Comparison of ENCODE assay signal across 7 cellular contexts in genomic region chr17:82244413-82245140, GRCh38. TPM values are rescaled to one million over a fixed set of nuclear protein-coding genes. Genes with fewer than 3 reads are reported as not detected.
DNase-seq lines count a peak whose midpoint lies in the region; ATAC-seq, FAIRE-seq and TF ChIP-seq lines count a peak whose summit lies in the region.

No MANE protein-coding gene starts in this region.

- no peak overlapping the region for H2AFZ ChIP-seq in Loucy (ENCODE audit: low read length)

- no peak overlapping the region for H3K9ac ChIP-seq in Loucy (ENCODE audit: low read depth, low read length, poor library complexity, severe bottlenecking)

- H3K4me2 ChIP-seq in Loucy (ENCODE audit: low read depth, low read length, poor library complexity, severe bottlenecking) = no peak overlapping the region

- CTCF ChIA-PET in naive thymus-derived CD4-positive, alpha-beta T cell (lab: Charles Lee) = interaction anchor here (0.6 kb wide), 2 partner anchors 51 to 212 kb away, joined by 3 to 4 read pairs; no protein-coding TSS in a partner anchor

- H3K9me3 Mint-ChIP-seq in naive thymus-derived CD4-positive, alpha-beta T cell = peaks cover 0 to 4% (median 0%) of the 10 kb centered on the region in 11 donors

- DNase-seq in ELF-1 (ENCODE audit: low read depth, low spot score) (peak; percentile 40), brain microvascular endothelial cell (no peak), HTR-8/SVneo (ENCODE audit: insufficient read length, low spot score) (no peak)
- peak in 2 of 9 donors; percentile 21 to 38 for DNase-seq in naive thymus-derived CD4-positive, alpha-beta T cell

- POLR2A ChIA-PET in naive thymus-derived CD4-positive, alpha-beta T cell (lab: Charles Lee) = interaction anchor here (1.9 kb wide), 1 partner anchor 11 kb away, joined by 5 read pairs; no protein-coding TSS in a partner anchor

- peaks cover 7% of the 10 kb centered on the region for H3K4me1 ChIP-seq in Loucy (ENCODE audit: insufficient read depth, low read length, poor library complexity, severe bottlenecking)
- peaks cover 3 to 25% of the 10 kb centered on the region in 2 donors for H3K4me1 ChIP-seq in naive thymus-derived CD4-positive, alpha-beta T cell (ENCODE audit: control insufficient read depth in 2 of 2, insufficient read depth in 2 of 2, low read length in 2 of 2)

- H4K20me1 ChIP-seq in Loucy (ENCODE audit: insufficient read depth, low read length, poor library complexity, severe bottlenecking) = peaks cover 94% of the 10 kb centered on the region

- H3K36me3 ChIP-seq in Loucy (ENCODE audit: insufficient read depth, low read length) (peaks cover 74% of the 10 kb centered on the region; the same call in 1 of the 2 replicates), brain microvascular endothelial cell (replicated peaks) (peaks cover 80% of the 10 kb centered on the region)
- peaks cover 34 to 76% (median 43%) of the 10 kb centered on the region in 3 experiments for H3K36me3 ChIP-seq in naive thymus-derived CD4-positive, alpha-beta T cell (ENCODE audit: control insufficient read depth in 2 of 3, insufficient read depth in 3 of 3, low read length in 3 of 3)

- no peaks in the 10 kb centered on the region for H3K27me3 Mint-ChIP-seq in naive thymus-derived CD4-positive, alpha-beta T cell

- peaks cover 14 to 30% (median 18%) of the 10 kb centered on the region in 5 donors for H3K36me3 Mint-ChIP-seq in naive thymus-derived CD4-positive, alpha-beta T cell

- no peaks in the 10 kb centered on the region for H3K9me2 ChIP-seq in Loucy (replicated peaks; ENCODE audit: low read depth, low read length)

- in situ Hi-C loops in brain microvascular endothelial cell (cut with HindIII; ENCODE audit: low pct_ligation_motif_present, low sequenced_read_pairs) = no loop called here

- H3K27me3 ChIP-seq in Loucy (ENCODE audit: insufficient read depth, low read length, poor library complexity, severe bottlenecking) = no peaks in the 10 kb centered on the region
- no peaks in the 10 kb centered on the region for H3K27me3 ChIP-seq in brain microvascular endothelial cell (replicated peaks)
- no peaks in the 10 kb centered on the region for H3K27me3 ChIP-seq in naive thymus-derived CD4-positive, alpha-beta T cell (ENCODE audit: control insufficient read depth in 2 of 2, insufficient read depth in 2 of 2, low read length in 2 of 2)

- H3K4me3 ChIP-seq in Loucy (ENCODE audit: low read length, poor library complexity, severe bottlenecking) = no peak overlapping the region
- no peak overlapping the region for H3K4me3 ChIP-seq in brain microvascular endothelial cell (ENCODE audit: low read depth, low read length)
- no peak overlapping the region for H3K4me3 ChIP-seq in naive thymus-derived CD4-positive, alpha-beta T cell (ENCODE audit: low read length)

- no peaks in the 10 kb centered on the region for H3F3A ChIP-seq in Loucy (ENCODE audit: low read depth)

- H3K79me2 ChIP-seq in Loucy (ENCODE audit: insufficient read depth, low read length) = peaks cover 58% of the 10 kb centered on the region; the same call in 1 of the 2 replicates

- intact Hi-C loops in naive thymus-derived CD4-positive, alpha-beta T cell (cut with micrococcal nuclease) = loop anchor here in 1 of 2 donors (2.0 kb wide), 1 partner anchor 76 kb away; no protein-coding TSS in a partner anchor

- H3K27ac ChIP-seq in brain microvascular endothelial cell = no peak overlapping the region
- no peak overlapping the region for H3K27ac ChIP-seq in naive thymus-derived CD4-positive, alpha-beta T cell (ENCODE audit: low read depth, low read length)

- no peak for ATAC-seq in naive thymus-derived CD4-positive, alpha-beta T cell
- ATAC-seq in GM18870 (IDR thresholded peaks at IDR 0.05; ENCODE audit: unreplicated experiment) (no peak), HG03097 (IDR thresholded peaks at IDR 0.05; ENCODE audit: low FRiP score, unreplicated experiment) (no peak)

- H3K4me1 Mint-ChIP-seq in naive thymus-derived CD4-positive, alpha-beta T cell = peaks cover 14 to 60% (median 36%) of the 10 kb centered on the region in 7 donors

- no peak for FAIRE-seq in HTR-8/SVneo (lab: Jason Lieb, UNC)

- no peaks in the 10 kb centered on the region for H3K9me3 ChIP-seq in Loucy (ENCODE audit: insufficient read depth, low read depth, low read length)
- no peaks in the 10 kb centered on the region for H3K9me3 ChIP-seq in naive thymus-derived CD4-positive, alpha-beta T cell (ENCODE audit: control insufficient read depth in 2 of 3, low read length in 3 of 3)

- no peak overlapping the region for H3K4me3 Mint-ChIP-seq in naive thymus-derived CD4-positive, alpha-beta T cell

- peak; percentile 65 for TF ChIP-seq CTCF in Loucy (conservative IDR thresholded peaks at IDR 0.05; ENCODE audit: low read length)
- peak; percentile 79 for TF ChIP-seq CTCF in brain microvascular endothelial cell (IDR thresholded peaks at IDR 0.05; ENCODE audit: low read depth, low read length, missing control alignments)

- peak overlapping the region in 8 of 9 donors; percentile 42 to 84 (median 72) for H3K27ac Mint-ChIP-seq in naive thymus-derived CD4-positive, alpha-beta T cell

RNA-seq across cellular contexts. Expression of gene SLC16A3, which starts 15.7 kb away (rescaled TPM):
- total RNA-seq in naive thymus-derived CD4-positive, alpha-beta T cell = 100 to 1,000 TPM in 2 of 5 experiments, 10 to 100 TPM in 3; 14.6 to 264 (median 67.0) TPM
- 1 to 10 TPM; 1.4 to 1.9 TPM for polyA plus RNA-seq in naive thymus-derived CD4-positive, alpha-beta T cell

RNA-seq across cellular contexts. Expression of gene CSNK1D, which starts 28.9 kb away (rescaled TPM):
- total RNA-seq in naive thymus-derived CD4-positive, alpha-beta T cell = 100 to 1,000 TPM; 144 to 249 (median 176) TPM
- polyA plus RNA-seq in naive thymus-derived CD4-positive, alpha-beta T cell = 10 to 100 TPM; 46.1 to 81.3 TPM

RNA-seq across cellular contexts. Expression of gene CCDC57, which starts 31.9 kb away (rescaled TPM):
- total RNA-seq in naive thymus-derived CD4-positive, alpha-beta T cell = 100 to 1,000 TPM in 2 of 5 experiments, 10 to 100 TPM in 3; 75.7 to 127 (median 95.0) TPM
- polyA plus RNA-seq in naive thymus-derived CD4-positive, alpha-beta T cell = 10 to 100 TPM; 32.1 to 36.8 TPM
